9 cellular contexts compared by ENCODE assay signal in the genomic region with DNA sequence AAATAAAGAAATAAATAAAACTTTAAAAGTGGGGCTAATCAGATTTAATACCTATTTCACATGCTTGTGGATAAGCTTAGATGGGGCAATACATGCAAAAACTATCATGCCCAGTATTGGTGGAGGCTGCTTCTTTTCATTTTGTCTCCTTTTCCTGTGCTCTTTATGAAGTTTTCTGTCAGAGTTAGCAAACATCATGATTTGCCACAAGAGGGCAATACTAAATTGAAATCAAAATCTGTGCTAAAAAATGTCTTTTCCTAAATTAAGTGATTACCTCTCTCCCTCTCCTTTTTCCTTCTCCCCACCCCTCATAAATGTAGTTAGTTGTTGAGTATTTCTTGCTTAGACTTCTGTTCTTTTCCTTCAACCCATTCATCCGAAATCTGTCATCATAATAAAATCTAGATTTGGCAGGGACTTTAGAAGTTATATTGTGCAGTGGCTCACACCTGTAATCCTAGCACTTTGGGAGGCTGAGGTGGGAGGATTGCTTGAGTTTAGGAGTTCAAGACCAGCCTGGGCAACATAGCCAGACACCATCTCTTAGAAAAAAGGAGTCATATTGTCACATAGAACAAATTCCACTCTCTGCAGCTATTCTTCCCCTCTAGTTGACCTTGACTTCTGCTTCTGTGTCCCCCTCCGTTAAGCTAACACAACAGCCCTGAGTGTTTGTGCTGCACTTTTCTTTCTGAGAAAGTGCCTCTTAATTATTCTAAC. TPM values are rescaled to one million over a fixed set of nuclear protein-coding genes. Genes with fewer than 3 reads are reported as not detected.
A peak's percentile ranks its signal among the peaks of the same experiment; 100 is the strongest.
DNase-seq lines count a peak whose midpoint lies in the region; ATAC-seq, FAIRE-seq and TF ChIP-seq lines count a peak whose summit lies in the region.
"Had no signal": no experiment of that assay in that cellular context is flagged by ENCODE, and none has a peak within 500 bp of the region (broad histone marks: within the 10 kb centered on the region; RNA-seq: fewer than 3 reads in every experiment).

No MANE protein-coding gene starts in this region.

- H3T11ph ChIP-seq in H9 (ENCODE audit: low read length), result no peak overlapping the region

- peak in 1 of 2 experiments; percentile 45 for DNase-seq in A549 (ENCODE audit: low read depth in 1 of 2, low spot score in 1 of 2)
- DNase-seq in H9, result no peak
- DNase-seq in WTC11 (ENCODE audit: low spot score), result no peak
- peak; percentile 28 for DNase-seq in left kidney (ENCODE audit: low read depth, low spot score)
- no peak for DNase-seq in anterior cingulate cortex (lab: John Stamatoyannopoulos, UW)
- no peak for DNase-seq in T-helper 1 cell
- DNase-seq in epidermal melanocyte (ENCODE audit: insufficient read length, low spot score), result no peak
- DNase-seq in aorta, result no peak
- DNase-seq: NCI-H2081 had no signal

- no peak for FAIRE-seq in A549 (lab: Jason Lieb, UNC)

- no peak overlapping the region for H2AFZ ChIP-seq in H9 (ENCODE audit: low read length)

- H3K4me2 ChIP-seq in A549, result no peak overlapping the region
- H3K4me2 ChIP-seq in H9 (ENCODE audit: insufficient read depth, insufficient read length, low read length), result no peak overlapping the region

- no peaks in the 10 kb centered on the region for H3K27me3 Mint-ChIP-seq in H9 (ENCODE audit: low read depth)
- H3K27me3 Mint-ChIP-seq in WTC11 (ENCODE audit: low read depth), result no peaks in the 10 kb centered on the region

- no peaks in the 10 kb centered on the region; a peak in 1 of 7 replicates for H3K36me3 Mint-ChIP-seq in H9 (ENCODE audit: insufficient read depth in 1 of 3, low read depth in 3 of 3)
- no peaks in the 10 kb centered on the region for H3K36me3 Mint-ChIP-seq in WTC11

- H3K27ac ChIP-seq in A549 (no peak overlapping the region), H9 (ENCODE audit: insufficient read length, low read depth, low read length) (no peak overlapping the region), aorta (ENCODE audit: low read depth in 1 of 2, low read length in 2 of 2) (no peak overlapping the region)

- no peak overlapping the region for H2BK5ac ChIP-seq in H9 (ENCODE audit: insufficient read length, low read length)

- POLR2A ChIA-PET in A549 (lab: Yijun Ruan, JAX) (no interaction called here), WTC11 (lab: Charles Lee) (no interaction called here)

- peaks cover 45% of the 10 kb centered on the region for H3K4me1 ChIP-seq in A549
- H3K4me1 ChIP-seq in H9 (ENCODE audit: insufficient read depth, low read length), result no peaks in the 10 kb centered on the region; the same call in 1 of the 2 replicates
- no peaks in the 10 kb centered on the region for H3K4me1 ChIP-seq in aorta (ENCODE audit: control insufficient read depth in 1 of 2, insufficient read depth in 2 of 2, low read length in 2 of 2)

- H3K27me3 ChIP-seq in H9 (ENCODE audit: insufficient read depth, low read length) (no peaks in the 10 kb centered on the region), aorta (ENCODE audit: control insufficient read depth in 1 of 2, insufficient read depth in 2 of 2, low read length in 1 of 2) (no peaks in the 10 kb centered on the region)

- no peak overlapping the region for H3K18ac ChIP-seq in H9 (ENCODE audit: insufficient read length, low read depth, low read length)

- no peak overlapping the region for H3K4me3 Mint-ChIP-seq in H9
- no peak overlapping the region for H3K4me3 Mint-ChIP-seq in WTC11

- no peak for TF ChIP-seq EP300 in A549 (IDR thresholded peaks at IDR 0.05)

- H2BK15ac ChIP-seq in H9 (ENCODE audit: low read depth, low read length), result no peak overlapping the region

- CTCF ChIA-PET in A549 (lab: Yijun Ruan, JAX), result interaction anchor here (0.6 to 3.7 kb wide), 30 partner anchors 11 to 257 kb away, joined by 3 to 20 read pairs (median 4); no protein-coding TSS in a partner anchor
- CTCF ChIA-PET in WTC11 (lab: Charles Lee), result interaction anchor here (0.7 to 1.3 kb wide), 7 partner anchors 43 to 173 kb away, joined by 3 to 7 read pairs (median 4); no protein-coding TSS in a partner anchor

- peak in 1 of 2 experiments; percentile 10; a peak in 1 of 6 replicates for ATAC-seq in A549
- ATAC-seq in WTC11, result no peak
- ATAC-seq in aorta (ENCODE audit: low FRiP score), result no peak

- H3K9ac ChIP-seq in H9 (ENCODE audit: extremely low read depth, insufficient read length, low read length), result no peak overlapping the region

- H3K23me2 ChIP-seq in H9 (ENCODE audit: insufficient read length, low read depth, low read length, poor library complexity, severe bottlenecking), result peaks cover 7% of the 10 kb centered on the region

- H3K23ac ChIP-seq in H9 (ENCODE audit: insufficient read length, low read depth, low read length), result no peak overlapping the region

- H2BK12ac ChIP-seq in H9 (ENCODE audit: insufficient read length, low read depth, low read length), result no peak overlapping the region

- H3K79me1 ChIP-seq in H9 (ENCODE audit: insufficient read depth, low read depth, low read length, poor library complexity, severe bottlenecking), result no peaks in the 10 kb centered on the region

- peak; percentile 61 to 76 for TF ChIP-seq RAD21 in A549 (conservative IDR thresholded peaks at IDR 0.05 in 1 of 2, IDR thresholded peaks at IDR 0.05 in 1 of 2)

- no peak overlapping the region for H4K8ac ChIP-seq in H9 (replicated peaks; ENCODE audit: insufficient read length, low read depth, low read length)

- WGBS in A549 (ENCODE audit: missing lambda C conversion rate), result 51% methylated on average over 2 of the region's 2 CpGs
- WGBS in H9 (ENCODE audit: extremely low coverage, insufficient read length, low lambda C conversion rate), result no CpG with 5 or more reads among the region's 2 CpGs
- 65 to 66% methylated on average over 2 of the region's 2 CpGs for WGBS in aorta, 2 donors

- no peaks in the 10 kb centered on the region for H3K9me3 ChIP-seq in A549
- no peaks in the 10 kb centered on the region for H3K9me3 ChIP-seq in H9 (ENCODE audit: control insufficient read depth, low read depth, low read length)
- H3K9me3 ChIP-seq in aorta (ENCODE audit: control insufficient read depth, low read length), result no peaks in the 10 kb centered on the region

- H2AK5ac ChIP-seq in H9 (ENCODE audit: insufficient read length, low read length), result no peak overlapping the region

- TF ChIP-seq CTCF in A549 (IDR thresholded peaks at IDR 0.05), result peak; percentile 67
- peak; percentile 65 for TF ChIP-seq CTCF in H9 (conservative IDR thresholded peaks at IDR 0.05)
- TF ChIP-seq CTCF in WTC11 (IDR thresholded peaks at IDR 0.05), result no peak

- H4K5ac ChIP-seq in H9 (ENCODE audit: insufficient read length, low read depth, low read length), result no peak overlapping the region

- no peak overlapping the region for H4K91ac ChIP-seq in H9 (ENCODE audit: insufficient read length, low read depth, low read length)

- H3K9me3 Mint-ChIP-seq in H9 (no peaks in the 10 kb centered on the region; a peak in 1 of 5 replicates), WTC11 (peaks cover 4% of the 10 kb centered on the region; the same call in 1 of the 2 replicates)

- no peak overlapping the region for H3K14ac ChIP-seq in H9 (ENCODE audit: insufficient read depth, low read length)

- no peaks in the 10 kb centered on the region for H3K36me3 ChIP-seq in aorta (ENCODE audit: control insufficient read depth in 1 of 2, insufficient read depth in 2 of 2, low read length in 1 of 2)

- no peaks in the 10 kb centered on the region for H3K79me2 ChIP-seq in H9 (ENCODE audit: insufficient read depth, low read length)

- no peak overlapping the region for H2BK120ac ChIP-seq in H9 (ENCODE audit: low read depth, low read length, poor library complexity, severe bottlenecking)

- H3K4me3 ChIP-seq in A549 (no peak overlapping the region), aorta (ENCODE audit: low read length in 2 of 2) (no peak overlapping the region)

- no peak for TF ChIP-seq POLR2A in A549 (IDR thresholded peaks at IDR 0.05; ENCODE audit: low read length)

- no peaks in the 10 kb centered on the region for H4K20me1 ChIP-seq in H9 (ENCODE audit: control insufficient read depth, insufficient read depth, insufficient read length)

- H3K56ac ChIP-seq in H9 (ENCODE audit: insufficient read length, low read depth, low read length), result no peak overlapping the region

- no peak overlapping the region for H2BK20ac ChIP-seq in H9 (ENCODE audit: low read depth, low read length, poor library complexity, severe bottlenecking)

- H3K4ac ChIP-seq in H9 (ENCODE audit: low read depth, low read length), result no peak overlapping the region

- peaks cover 40 to 41% of the 10 kb centered on the region in 2 experiments for H3K4me1 Mint-ChIP-seq in H9
- peaks cover 57% of the 10 kb centered on the region for H3K4me1 Mint-ChIP-seq in WTC11

- peak overlapping the region in 1 of 3 experiments; percentile 20; a peak in 1 of 7 replicates for H3K27ac Mint-ChIP-seq in H9
- no peak overlapping the region for H3K27ac Mint-ChIP-seq in WTC11

- intact Hi-C loops in aorta (cut with DNase I), result loop anchor here (2.0 to 5.0 kb wide), 3 partner anchors 172 to 248 kb away; no protein-coding TSS in a partner anchor

TF ChIP-seq in A549, 52 proteins besides CTCF, POLR2A, EP300 and RAD21:
- TF ChIP-seq POLR2AphosphoS2 (conservative IDR thresholded peaks at IDR 0.05; ENCODE audit: low read length) (no peak), SMC3 (IDR thresholded peaks at IDR 0.05) (peak; percentile 76)
TF ChIP-seq in A549: peak in this region for 1.

TF ChIP-seq in WTC11, 78 proteins besides CTCF, POLR2A, EP300 and RAD21:
- TF ChIP-seq ZNF121 (CRISPR knock-in tag; IDR thresholded peaks at IDR 0.05) (peak; percentile 77), TEAD4 (CRISPR knock-in tag; IDR thresholded peaks at IDR 0.05) (no peak)
TF ChIP-seq in WTC11: peak in this region for 1.

RNA-seq across cellular contexts. Expression of gene ARHGAP42, which starts 4.7 kb away (rescaled TPM):
- polyA plus RNA-seq in A549 (2011; rRNA removed) (17.0 and 21.6 TPM in 2 replicates), A549 (2017; fragmentation: RNase III; extraction: RNeasy Plus Mini Kit Qiagen cat#74134 plus additional on column Dnase treatment) (5.0 to 5.4 TPM (median 5.1 TPM) in 3 replicates), aorta (1 to 10 TPM; 4.1 to 7.9 TPM)
- 2.6 and 3.7 TPM in 2 replicates for polyA plus RNA-seq in A549 (2012; cell fraction: cytosol; rRNA removed)
- polyA plus RNA-seq in A549 (2012; cell fraction: nucleus; rRNA removed), result 2.4 and 4.7 TPM in 2 replicates
- polyA minus RNA-seq in A549 (2011; rRNA and poly(A)+ RNA removed), result 21.9 and 23.8 TPM in 2 replicates
- total RNA-seq in H9 (2021) (35.5 and 39.1 TPM in 2 replicates), WTC11 (2021) (30.0 to 32.5 TPM (median 31.7 TPM) in 3 replicates), aorta (10 to 100 TPM; 13.8 to 15.8 TPM)

Comparison
In these comparisons a context has a peak if more than half of its experiments do, and no peak if none do; other contexts are left out.
1. Of the 8 proteins assayed by ChIP-seq in both WTC11 and A549: peak only in WTC11: none; only in A549: CTCF; in both: none; in neither: 7.